In the genomic region with DNA sequence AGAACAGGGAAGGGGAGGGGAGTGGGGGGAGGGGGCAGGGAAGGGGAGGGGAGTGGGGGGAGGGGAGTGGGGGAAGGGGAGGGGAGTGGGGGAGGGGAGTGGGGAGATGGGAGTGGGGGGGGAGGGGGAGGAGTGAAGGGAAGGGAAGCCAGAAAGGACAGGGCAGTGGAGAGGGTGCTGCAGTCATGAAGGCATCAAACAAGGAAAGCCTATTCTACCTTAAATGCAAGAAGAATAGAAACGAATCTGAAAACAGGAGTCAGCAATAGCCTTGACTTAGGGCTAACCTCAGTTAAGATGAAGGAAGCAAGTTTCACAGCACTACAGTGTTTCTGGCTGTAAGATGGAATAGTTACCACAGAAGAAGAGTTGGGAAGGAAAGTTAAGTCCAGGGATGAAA, we compare ENCODE assay signal across 35 cellular contexts.
"Had no signal": no experiment of that assay in that cellular context is flagged by ENCODE, and none has a peak within 500 bp of the region (broad histone marks: within the 10 kb centered on the region; RNA-seq: fewer than 3 reads in every experiment).

No MANE protein-coding gene starts in this region.

- H3K27me3 Mint-ChIP-seq: activated CD4-positive, alpha-beta T cell treated with anti-CD3 and anti-CD28 coated beads for 36 hours; activated naive CD8-positive, alpha-beta T cell; naive B cell; stimulated activated memory B cell treated with anti-CD40 and anti-IgM and Interleukin-4, amounts not matched to agents 10 μg/mL and 1 μg/mL and 100 μg/mL, for 72 hours; stimulated activated naive CD8-positive, alpha-beta T cell treated with anti-CD3 and anti-CD28 coated beads, Interleukin-15, amount 100 ng/mL, for 72 hours; T-helper 17 cell; type B pancreatic cell had no signal

- H3K27ac Mint-ChIP-seq: activated CD4-positive, alpha-beta T cell treated with anti-CD3 and anti-CD28 coated beads for 36 hours; activated naive CD8-positive, alpha-beta T cell; activated T-cell treated with anti-CD3 and anti-CD28 coated beads, Interleukin-2, amount 50 U/mL, for 72 hours; mesothelial cell of epicardium; stimulated activated memory B cell treated with anti-CD40 and anti-IgM and Interleukin-4, amounts not matched to agents 10 μg/mL and 1 μg/mL and 100 μg/mL, for 72 hours; stimulated activated naive CD8-positive, alpha-beta T cell treated with anti-CD3 and anti-CD28 coated beads, Interleukin-15, amount 100 ng/mL, for 72 hours; T-helper 17 cell; type B pancreatic cell had no signal

- H3K4me1 ChIP-seq: colonic mucosa, gastrocnemius medialis, parathyroid adenoma, psoas muscle, uterus had no signal

- H3K27ac ChIP-seq: cardiac muscle cell, colonic mucosa, gastrocnemius medialis, parathyroid adenoma, psoas muscle, uterus had no signal

- DNase-seq: activated CD4-positive, alpha-beta T cell treated with anti-CD3 and anti-CD28 coated beads for 36 hours; activated CD4-positive, CD25-positive, alpha-beta regulatory T cell; activated naive CD4-positive, alpha-beta T cell treated with Interleukin-2 at 50 U/mL for 16 hours; activated T-cell treated with anti-CD3 and anti-CD28 coated beads for 4 hours; activated T-cell treated with anti-CD3 and anti-CD28 coated beads, Interleukin-2, amount 50 U/mL, for 72 hours; anterior cingulate cortex; cerebellar nuclear complex; colonic mucosa; dorsolateral prefrontal cortex; effector memory CD4-positive, alpha-beta T cell; erythroblast; gastrocnemius medialis; hypothalamus; immature natural killer cell; kidney; left colon; naive B cell; nucleus accumbens; psoas muscle; stimulated activated CD4-positive, alpha-beta T cell treated with anti-CD3 and anti-CD28 coated beads, Interleukin-1b, Interleukin-23, amount 100 ng/mL, for 48 hours; stimulated activated CD4-positive, alpha-beta T cell treated with anti-CD3 and anti-CD28 coated beads, Interleukin-4, amount 100 ng/mL, for 4 hours; stimulated activated CD8-positive, alpha-beta memory T cell treated with anti-CD3 and anti-CD28 coated beads, Interleukin-4, amount 100 ng/mL, for 48 hours; stimulated activated naive CD8-positive, alpha-beta T cell treated with anti-CD3 and anti-CD28 coated beads, Interleukin-15, amount 100 ng/mL, for 72 hours; substantia nigra; T-helper 17 cell; T1000; uterus had no signal

- H2AFZ ChIP-seq: parathyroid adenoma had no signal

- H3K79me2 ChIP-seq: parathyroid adenoma had no signal

- H3K4me2 ChIP-seq: smooth muscle cell had no signal

- FAIRE-seq: kidney had no signal

- ATAC-seq: activated CD4-positive, alpha-beta T cell treated with anti-CD3 and anti-CD28 coated beads for 36 hours; activated T-cell treated with anti-CD3 and anti-CD28 coated beads, Interleukin-2, amount 50 U/mL, for 72 hours; gastrocnemius medialis; left colon; stimulated activated memory B cell treated with anti-CD40 and anti-IgM and Interleukin-4, amounts not matched to agents 10 μg/mL and 1 μg/mL and 100 μg/mL, for 72 hours; stimulated activated naive CD8-positive, alpha-beta T cell treated with anti-CD3 and anti-CD28 coated beads, Interleukin-15, amount 100 ng/mL, for 72 hours; T-helper 17 cell had no signal

- H3K27me3 ChIP-seq: cardiac muscle cell, colonic mucosa, dorsolateral prefrontal cortex, gastrocnemius medialis, uterus had no signal

- H3K4me3 ChIP-seq: cardiac muscle cell, colonic mucosa, dorsolateral prefrontal cortex, gastrocnemius medialis, psoas muscle, smooth muscle cell, uterus had no signal

- H3K9ac ChIP-seq: parathyroid adenoma had no signal

- H3K36me3 ChIP-seq: cardiac muscle cell, colonic mucosa, uterus had no signal

- H3K9me3 ChIP-seq: colonic mucosa, gastrocnemius medialis, psoas muscle, uterus had no signal

- H3K4me3 Mint-ChIP-seq: activated CD4-positive, alpha-beta T cell treated with anti-CD3 and anti-CD28 coated beads for 36 hours; activated naive CD8-positive, alpha-beta T cell; activated T-cell treated with anti-CD3 and anti-CD28 coated beads, Interleukin-2, amount 50 U/mL, for 72 hours; immature natural killer cell; mesothelial cell of epicardium; naive B cell; neural crest cell; stimulated activated memory B cell treated with anti-CD40 and anti-IgM and Interleukin-4, amounts not matched to agents 10 μg/mL and 1 μg/mL and 100 μg/mL, for 72 hours; stimulated activated naive CD8-positive, alpha-beta T cell treated with anti-CD3 and anti-CD28 coated beads, Interleukin-15, amount 100 ng/mL, for 72 hours; T-helper 17 cell; type B pancreatic cell had no signal
